ENCODE assay signal across 9 cellular contexts in genomic region chr14:67622675-67623074, GRCh38. TPM values are rescaled to one million over a fixed set of nuclear protein-coding genes. Genes with fewer than 3 reads are reported as not detected.
DNase-seq lines count a peak whose midpoint lies in the region; ATAC-seq, FAIRE-seq and TF ChIP-seq lines count a peak whose summit lies in the region.
"Had no signal": no experiment of that assay in that cellular context is flagged by ENCODE, and none has a peak within 500 bp of the region (broad histone marks: within the 10 kb centered on the region; RNA-seq: fewer than 3 reads in every experiment).

No MANE protein-coding gene starts in this region.

- no peak for TF ChIP-seq CTCF in AG09309 (IDR thresholded peaks at IDR 0.05; ENCODE audit: control insufficient read depth, insufficient read depth, low read depth, low read length, missing control alignments)
- TF ChIP-seq CTCF in foreskin keratinocyte (conservative IDR thresholded peaks at IDR 0.05), result no peak
- TF ChIP-seq CTCF in gastrocnemius medialis (IDR thresholded peaks at IDR 0.05 in 4 of 5, conservative IDR thresholded peaks at IDR 0.05 in 1 of 5), result no peak
- no peak for TF ChIP-seq CTCF in GM10266 (IDR thresholded peaks at IDR 0.05; ENCODE audit: control insufficient read depth, insufficient read depth, low read depth, missing control alignments)
- TF ChIP-seq CTCF in pancreas (IDR thresholded peaks at IDR 0.05), result no peak

- H3K27me3 Mint-ChIP-seq in T-helper 2 cell treated with Interferon-gamma antibody and Interleukin-4, amounts not matched to agents 5 μg/mL and 100 μg/mL, for 36 hours (ENCODE audit: low read depth), result peaks cover 11% of the 10 kb centered on the region

- H3K4me3 ChIP-seq in AG09309 (ENCODE audit: control insufficient read depth, low read depth, low read length) (no peak overlapping the region), gastrocnemius medialis (peak overlapping the region in 3 of 4 donors; percentile 4 to 89 (median 80)), pancreas (no peak overlapping the region)

- H3K4me3 Mint-ChIP-seq in T-helper 2 cell treated with Interferon-gamma antibody and Interleukin-4, amounts not matched to agents 5 μg/mL and 100 μg/mL, for 36 hours, result peak overlapping the region; percentile 30
- H3K4me3 Mint-ChIP-seq: central memory CD8-positive, alpha-beta T cell had no signal

- FAIRE-seq in pancreas (lab: Jason Lieb, UNC), result no peak

- peaks cover 34% of the 10 kb centered on the region for H3K4me1 Mint-ChIP-seq in T-helper 2 cell treated with Interferon-gamma antibody and Interleukin-4, amounts not matched to agents 5 μg/mL and 100 μg/mL, for 36 hours (ENCODE audit: low read depth)

- WGBS in pancreas, 2 donors, result 72 to 75% methylated on average over 4 of the region's 4 CpGs

- H3K4me1 ChIP-seq in foreskin keratinocyte (peaks cover 16% of the 10 kb centered on the region), gastrocnemius medialis (peaks cover 21 to 40% of the 10 kb centered on the region in 2 donors), pancreas (peaks cover 5 to 8% (median 7%) of the 10 kb centered on the region in 3 donors)

- in situ Hi-C loops in gastrocnemius medialis (cut with MboI; ENCODE audit: low sequenced_read_pairs in 4 of 4), result no loop called here

- peaks cover 0 to 20% of the 10 kb centered on the region in 2 donors for H3K36me3 ChIP-seq in gastrocnemius medialis
- no peaks in the 10 kb centered on the region for H3K36me3 ChIP-seq in pancreas

- no peaks in the 10 kb centered on the region for H3K9me3 Mint-ChIP-seq in T-helper 2 cell treated with Interferon-gamma antibody and Interleukin-4, amounts not matched to agents 5 μg/mL and 100 μg/mL, for 36 hours
- H3K9me3 Mint-ChIP-seq: central memory CD8-positive, alpha-beta T cell had no signal

- TF ChIP-seq POLR2A in gastrocnemius medialis (IDR thresholded peaks at IDR 0.05), result peak in 1 of 2 donors; percentile 56

- DNase-seq in AG09309 (ENCODE audit: low read depth), result peak; percentile 50
- DNase-seq in HPDE6-E6E7 (ENCODE audit: extremely low spot score), result peak; percentile 52
- no peak for DNase-seq in T-helper 2 cell treated with Interferon-gamma antibody and Interleukin-4, amounts not matched to agents 5 μg/mL and 100 μg/mL, for 36 hours (ENCODE audit: low spot score)
- peak; percentile 41 to 72 for DNase-seq in foreskin keratinocyte
- DNase-seq in gastrocnemius medialis, result peak in 1 of 2 donors; percentile 54
- no peak for DNase-seq in GM10266 (ENCODE audit: extremely low spot score)
- DNase-seq in pancreas, result no peak

- H3K27ac ChIP-seq in foreskin keratinocyte, result peak overlapping the region; percentile 88
- peak overlapping the region; percentile 75 to 97 (median 90) for H3K27ac ChIP-seq in gastrocnemius medialis
- peak overlapping the region in 1 of 4 donors; percentile 15 for H3K27ac ChIP-seq in pancreas

- no peak overlapping the region for H3K27ac Mint-ChIP-seq in T-helper 2 cell treated with Interferon-gamma antibody and Interleukin-4, amounts not matched to agents 5 μg/mL and 100 μg/mL, for 36 hours

- intact Hi-C loops in gastrocnemius medialis (cut with DNase I; ENCODE audit: low total_unique reads), result loop anchor here (1.0 to 2.0 kb wide), 2 partner anchors 14 to 22 kb away; no protein-coding TSS in a partner anchor
- intact Hi-C loops in pancreas (cut with DNase I), result no loop called here

- H3K27me3 ChIP-seq in foreskin keratinocyte (no peaks in the 10 kb centered on the region), gastrocnemius medialis (no peaks in the 10 kb centered on the region), pancreas (no peaks in the 10 kb centered on the region)

- H3K9me3 ChIP-seq in gastrocnemius medialis, result no peaks in the 10 kb centered on the region
- H3K9me3 ChIP-seq in pancreas, result no peaks in the 10 kb centered on the region

- ATAC-seq in foreskin keratinocyte, result peak; percentile 25
- peak; percentile 29 to 47 for ATAC-seq in gastrocnemius medialis
- ATAC-seq in HG03565 (IDR thresholded peaks at IDR 0.05; ENCODE audit: unreplicated experiment), result no peak
- no peak for ATAC-seq in pancreas

- H3K36me3 Mint-ChIP-seq in T-helper 2 cell treated with Interferon-gamma antibody and Interleukin-4, amounts not matched to agents 5 μg/mL and 100 μg/mL, for 36 hours (ENCODE audit: low read depth), result peaks cover 6% of the 10 kb centered on the region

RNA-seq across cellular contexts. Expression of gene ARG2, which starts 3.0 kb away (rescaled TPM):
- total RNA-seq in foreskin keratinocyte (15.8 and 18.2 TPM in 2 replicates), gastrocnemius medialis (100 to 1,000 TPM in 2 of 4 donors, 1 to 10 TPM in 2; 4.0 to 662 (median 152) TPM), pancreas (1 to 10 TPM; 1.2 to 2.8 (median 1.4) TPM)
- polyA plus RNA-seq in foreskin keratinocyte (13.8 and 17.9 TPM in 2 replicates), pancreas (10 to 100 TPM in 1 of 2 donors, 1 to 10 TPM in 1; 3.5 to 15.0 TPM)

RNA-seq across cellular contexts. Expression of gene PIGH, which starts 22.6 kb away (rescaled TPM):
- 18.1 and 20.4 TPM in 2 replicates for total RNA-seq in foreskin keratinocyte
- polyA plus RNA-seq in foreskin keratinocyte, result 17.5 and 20.7 TPM in 2 replicates
- total RNA-seq in gastrocnemius medialis, result 10 to 100 TPM; 27.8 to 48.5 (median 35.3) TPM
- total RNA-seq in pancreas, result 10 to 100 TPM; 11.5 to 21.8 (median 13.7) TPM
- 10 to 100 TPM; 14.2 to 27.4 TPM for polyA plus RNA-seq in pancreas

RNA-seq across cellular contexts. Expression of gene VTI1B, which starts 51.8 kb away (rescaled TPM):
- total RNA-seq in foreskin keratinocyte (64.5 and 74.3 TPM in 2 replicates), gastrocnemius medialis (10 to 100 TPM; 33.7 to 69.1 (median 52.8) TPM), pancreas (10 to 100 TPM; 48.0 to 73.3 (median 54.5) TPM)
- polyA plus RNA-seq in foreskin keratinocyte (91.3 and 98.4 TPM in 2 replicates), pancreas (10 to 100 TPM; 40.9 to 46.3 TPM)

Comparison
In these comparisons a context has a peak if more than half of its experiments do, and no peak if none do; other contexts are left out.
1. DNase-seq: peak in AG09309 (single experiment), HPDE6-E6E7 (single experiment) and foreskin keratinocyte (2 of 2); none in T-helper 2 cell treated with Interferon-gamma antibody and Interleukin-4, amounts not matched to agents 5 μg/mL and 100 μg/mL, for 36 hours (single experiment), GM10266 (single experiment) and pancreas (0 of 6).
2. H3K4me3 ChIP-seq: peak in gastrocnemius medialis (3 of 4); none in AG09309 (single experiment) and pancreas (0 of 4).
3. ATAC-seq: peak in foreskin keratinocyte (single experiment) and gastrocnemius medialis (2 of 2); none in HG03565 (single experiment) and pancreas (0 of 4).